ENCODE assay signal across 8 cellular contexts in genomic region chr15:73632670-73633058, GRCh38. TPM values are rescaled to one million over a fixed set of nuclear protein-coding genes. Genes with fewer than 3 reads are reported as not detected.
DNase-seq lines count a peak whose midpoint lies in the region; ATAC-seq and TF ChIP-seq lines count a peak whose summit lies in the region.

No MANE protein-coding gene starts in this region.

- peak overlapping the region; percentile 18 for H3K27ac ChIP-seq in PC-3 (ENCODE audit: low read length)
- peak overlapping the region; percentile 39 for H3K27ac ChIP-seq in cingulate gyrus (ENCODE audit: low read depth, low read length)

- H3K27me3 ChIP-seq in PC-3 (ENCODE audit: low read length) (no peaks in the 10 kb centered on the region), mononuclear cell (ENCODE audit: insufficient read depth, low read length) (peaks cover 2% of the 10 kb centered on the region)

- peak overlapping the region; percentile 88 for H3K9ac ChIP-seq in PC-3 (ENCODE audit: low read length)

- POLR2A ChIA-PET in PC-3 (lab: Charles Lee; ENCODE audit: unreplicated experiment): no interaction called here

- peak overlapping the region; percentile 78 for H3K4me3 Mint-ChIP-seq in activated naive CD4-positive, alpha-beta T cell treated with anti-CD3 and anti-CD28 coated beads for 36 hours

- no peaks in the 10 kb centered on the region for H3K9me3 Mint-ChIP-seq in activated naive CD4-positive, alpha-beta T cell treated with anti-CD3 and anti-CD28 coated beads for 36 hours

- peak; percentile 32 for DNase-seq in activated naive CD4-positive, alpha-beta T cell treated with anti-CD3 and anti-CD28 coated beads for 36 hours
- DNase-seq in activated naive CD4-positive, alpha-beta T cell treated with anti-CD3 and anti-CD28 coated beads, Interleukin-2, amount 50 U/mL, for 16 hours: no peak
- no peak for DNase-seq in PC-3
- DNase-seq in NCI-H2227 treated with DMSO at 0.1 percent for 48 hours (lab: John Stamatoyannopoulos, UW): no peak
- no peak for DNase-seq in HuH-7 (ENCODE audit: low spot score)

- intact Hi-C loops in activated naive CD4-positive, alpha-beta T cell treated with anti-CD3 and anti-CD28 coated beads for 36 hours (cut with micrococcal nuclease): loop anchor here (1.0 to 10.0 kb wide), 5 partner anchors 18 to 1518 kb away; partner anchors contain the start of genes ARIH1, MYO9A, NEO1 and SENP8
- intact Hi-C loops in PC-3 (cut with micrococcal nuclease): loop anchor here (10.0 kb wide), 1 partner anchor 348 kb away; no protein-coding TSS in a partner anchor

- H3K27ac Mint-ChIP-seq in activated naive CD4-positive, alpha-beta T cell treated with anti-CD3 and anti-CD28 coated beads for 36 hours: no peak overlapping the region

- no peaks in the 10 kb centered on the region for H3K9me2 ChIP-seq in PC-3 (replicated peaks; ENCODE audit: low read length)

- peaks cover 52% of the 10 kb centered on the region for H3K79me2 ChIP-seq in PC-3 (ENCODE audit: low read length)

- no peak for TF ChIP-seq CTCF in PC-3 (conservative IDR thresholded peaks at IDR 0.05; ENCODE audit: low read depth, low read length)

- BruUV-seq in PC-3 (replicated peaks; lab: Mats Ljungman, UMichigan): no TSS peak

- no peaks in the 10 kb centered on the region for H3K36me3 ChIP-seq in PC-3 (ENCODE audit: low read depth, low read length)

- peaks cover 11% of the 10 kb centered on the region for H3K27me3 Mint-ChIP-seq in activated naive CD4-positive, alpha-beta T cell treated with anti-CD3 and anti-CD28 coated beads for 36 hours (ENCODE audit: low read depth)

- H3K4me1 ChIP-seq in PC-3 (ENCODE audit: insufficient read depth, low read length) (peaks cover 64% of the 10 kb centered on the region), mononuclear cell (ENCODE audit: insufficient read depth, low read length) (peaks cover 50% of the 10 kb centered on the region)

- CTCF ChIA-PET in activated naive CD4-positive, alpha-beta T cell treated with anti-CD3 and anti-CD28 coated beads for 36 hours (lab: Charles Lee): interaction anchor here (3.1 to 14.8 kb wide), 2 partner anchors 25 to 68 kb away, joined by 14 to 414 read pairs; no protein-coding TSS in a partner anchor
- CTCF ChIA-PET in PC-3 (lab: Charles Lee): no interaction called here

- peak overlapping the region; percentile 98 for H3K4me2 ChIP-seq in PC-3 (ENCODE audit: low read length)

- H3K4me1 Mint-ChIP-seq in activated naive CD4-positive, alpha-beta T cell treated with anti-CD3 and anti-CD28 coated beads for 36 hours (ENCODE audit: low read depth): peaks cover 55% of the 10 kb centered on the region

- peaks cover 45% of the 10 kb centered on the region for H4K20me1 ChIP-seq in PC-3 (ENCODE audit: low read length)

- H3K36me3 Mint-ChIP-seq in activated naive CD4-positive, alpha-beta T cell treated with anti-CD3 and anti-CD28 coated beads for 36 hours (ENCODE audit: low read depth): no peaks in the 10 kb centered on the region

- H3K9me3 ChIP-seq in PC-3 (ENCODE audit: low read length): no peaks in the 10 kb centered on the region
- no peaks in the 10 kb centered on the region for H3K9me3 ChIP-seq in mononuclear cell (ENCODE audit: low read depth, low read length)

- H3K4me3 ChIP-seq in PC-3 (ENCODE audit: low read length): peak overlapping the region; percentile 90
- H3K4me3 ChIP-seq in mononuclear cell (ENCODE audit: low read length): peak overlapping the region; percentile 65

- H2AFZ ChIP-seq in PC-3 (ENCODE audit: low read length): no peak overlapping the region

- peaks cover 6% of the 10 kb centered on the region for H3F3A ChIP-seq in PC-3 (ENCODE audit: low read length, unreplicated experiment)

- ATAC-seq in PC-3: no peak
- no peak for ATAC-seq in GM18868 (IDR thresholded peaks at IDR 0.05; ENCODE audit: unreplicated experiment)

RNA-seq across cellular contexts. Expression of gene NPTN, which starts 0.5 kb away (rescaled TPM):
- 10 to 100 TPM; 20.8 to 22.8 TPM for total RNA-seq in activated naive CD4-positive, alpha-beta T cell treated with anti-CD3 and anti-CD28 coated beads for 36 hours
- total RNA-seq in PC-3 (2014; rRNA removed) (115 and 164 TPM in 2 replicates), mononuclear cell (40.4 TPM)

RNA-seq across cellular contexts. Expression of gene CD276, which starts 51.5 kb away (rescaled TPM):
- 1 to 10 TPM; 1.2 to 1.3 TPM for total RNA-seq in activated naive CD4-positive, alpha-beta T cell treated with anti-CD3 and anti-CD28 coated beads for 36 hours
- total RNA-seq in PC-3 (2014; rRNA removed) (85.3 and 85.6 TPM in 2 replicates), mononuclear cell (0.21 TPM)

Comparison
In these comparisons a context has a peak if more than half of its experiments do, and no peak if none do; other contexts are left out.
1. RNA of gene CD276, which starts 51.5 kb away (total RNA-seq): 85.3 to 85.6 TPM in PC-3; 1.2 to 1.3 TPM in activated naive CD4-positive, alpha-beta T cell treated with anti-CD3 and anti-CD28 coated beads for 36 hours and 0.21 TPM in mononuclear cell (single experiment); every median in the first group is over 10 times any median in the second.